ENCODE assay signal across 1 cellular context in genomic region chr9:126860077-126860756, GRCh38.
TF ChIP-seq lines count a peak whose summit lies in the region.

Gene ZBTB34 (plus strand): TSS chr9:126860639. CDS start chr9:126879400, 18,761 bp downstream.

TF ChIP-seq in neural cell, 6 proteins besides CTCF, POLR2A, EP300 and RAD21:
- TF ChIP-seq, protein P1, sequence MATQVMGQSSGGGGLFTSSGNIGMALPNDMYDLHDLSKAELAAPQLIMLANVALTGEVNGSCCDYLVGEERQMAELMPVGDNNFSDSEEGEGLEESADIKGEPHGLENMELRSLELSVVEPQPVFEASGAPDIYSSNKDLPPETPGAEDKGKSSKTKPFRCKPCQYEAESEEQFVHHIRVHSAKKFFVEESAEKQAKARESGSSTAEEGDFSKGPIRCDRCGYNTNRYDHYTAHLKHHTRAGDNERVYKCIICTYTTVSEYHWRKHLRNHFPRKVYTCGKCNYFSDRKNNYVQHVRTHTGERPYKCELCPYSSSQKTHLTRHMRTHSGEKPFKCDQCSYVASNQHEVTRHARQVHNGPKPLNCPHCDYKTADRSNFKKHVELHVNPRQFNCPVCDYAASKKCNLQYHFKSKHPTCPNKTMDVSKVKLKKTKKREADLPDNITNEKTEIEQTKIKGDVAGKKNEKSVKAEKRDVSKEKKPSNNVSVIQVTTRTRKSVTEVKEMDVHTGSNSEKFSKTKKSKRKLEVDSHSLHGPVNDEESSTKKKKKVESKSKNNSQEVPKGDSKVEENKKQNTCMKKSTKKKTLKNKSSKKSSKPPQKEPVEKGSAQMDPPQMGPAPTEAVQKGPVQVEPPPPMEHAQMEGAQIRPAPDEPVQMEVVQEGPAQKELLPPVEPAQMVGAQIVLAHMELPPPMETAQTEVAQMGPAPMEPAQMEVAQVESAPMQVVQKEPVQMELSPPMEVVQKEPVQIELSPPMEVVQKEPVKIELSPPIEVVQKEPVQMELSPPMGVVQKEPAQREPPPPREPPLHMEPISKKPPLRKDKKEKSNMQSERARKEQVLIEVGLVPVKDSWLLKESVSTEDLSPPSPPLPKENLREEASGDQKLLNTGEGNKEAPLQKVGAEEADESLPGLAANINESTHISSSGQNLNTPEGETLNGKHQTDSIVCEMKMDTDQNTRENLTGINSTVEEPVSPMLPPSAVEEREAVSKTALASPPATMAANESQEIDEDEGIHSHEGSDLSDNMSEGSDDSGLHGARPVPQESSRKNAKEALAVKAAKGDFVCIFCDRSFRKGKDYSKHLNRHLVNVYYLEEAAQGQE (IDR thresholded peaks at IDR 0.05; ENCODE audit: borderline replicate concordance) = no peak
- TF ChIP-seq MXI1 (conservative IDR thresholded peaks at IDR 0.05; ENCODE audit: poor library complexity, severe bottlenecking) = peak; percentile 53
- peak; percentile 25 for TF ChIP-seq POLR2AphosphoS5 (IDR thresholded peaks at IDR 0.05)
- peak; percentile 77 for TF ChIP-seq SMC3 (conservative IDR thresholded peaks at IDR 0.05; ENCODE audit: poor library complexity)
- TF ChIP-seq EZH2 (IDR thresholded peaks at IDR 0.05; ENCODE audit: borderline replicate concordance, insufficient read depth, low read length, poor library complexity, severe bottlenecking) = no peak
- TF ChIP-seq TAF1 (IDR thresholded peaks at IDR 0.05; ENCODE audit: low read depth) = no peak
